In genomic region chrX:17537652-17538301, GRCh38 we compare ENCODE assay signal across 24 cellular contexts.
DNase-seq lines count a peak whose midpoint lies in the region; ATAC-seq and TF ChIP-seq lines count a peak whose summit lies in the region.
"Had no signal": no experiment of that assay in that cellular context is flagged by ENCODE, and none has a peak within 500 bp of the region (broad histone marks: within the 10 kb centered on the region; RNA-seq: fewer than 3 reads in every experiment).

No MANE protein-coding gene starts in this region.

- H3F3A ChIP-seq in GM23338 (replicated peaks; ENCODE audit: low read depth) = no peaks in the 10 kb centered on the region

- no peak overlapping the region for H3K4me2 ChIP-seq in GM23338

- no peak overlapping the region for H3K4me3 Mint-ChIP-seq in GM23338
- no peak overlapping the region for H3K4me3 Mint-ChIP-seq in endothelial cell (ENCODE audit: unreplicated experiment)
- peak overlapping the region; percentile 38 for H3K4me3 Mint-ChIP-seq in neural crest cell
- H3K4me3 Mint-ChIP-seq: activated CD4-positive, alpha-beta memory T cell treated with anti-CD3 and anti-CD28 coated beads for 36 hours had no signal

- no peak for DNase-seq in GM23338 (ENCODE audit: low spot score)
- DNase-seq in MV-4-11 (lab: John Stamatoyannopoulos, UW) = peak; percentile 27
- DNase-seq in endothelial cell (ENCODE audit: low spot score) = peak; percentile 9
- DNase-seq in neural crest cell (ENCODE audit: low read depth, low spot score) = peak; percentile 36
- no peak for DNase-seq in midbrain (lab: John Stamatoyannopoulos, UW)
- no peak for DNase-seq in inferior parietal cortex (ENCODE audit: extremely low spot score)
- DNase-seq: activated CD4-positive, alpha-beta memory T cell treated with anti-CD3 and anti-CD28 coated beads for 36 hours; activated effector memory CD4-positive, alpha-beta T cell treated with anti-CD3 and anti-CD28 coated beads, Interleukin-2, amount 50 U/mL, for 16 hours; activated T-cell treated with anti-CD3 and anti-CD28 coated beads for 4 hours; C1 segment of cervical spinal cord; DND-41; NCI-H1048; NCI-H1694 treated with DMSO at 0.1 percent for 48 hours; NCI-H2171 treated with DMSO at 0.1 percent for 48 hours; NCI-H82; stimulated activated CD4-positive, alpha-beta T cell treated with anti-CD3 and anti-CD28 coated beads, Interleukin-12 subunit alpha, Interleukin-12 subunit beta, amount 100 ng/mL, for 4 hours; stimulated activated CD4-positive, alpha-beta T cell treated with anti-CD3 and anti-CD28 coated beads, Interleukin-4, amount 100 ng/mL, for 24 hours; stimulated activated naive CD4-positive, alpha-beta T cell; tibial artery had no signal

- H3K4me3 ChIP-seq in GM23338 = no peak overlapping the region
- H3K4me3 ChIP-seq: right atrium auricular region, tibial artery had no signal

- TF ChIP-seq CTCF in GM23338 (conservative IDR thresholded peaks at IDR 0.05; ENCODE audit: low read depth in 2 of 2) = no peak
- no peak for TF ChIP-seq CTCF in endothelial cell (IDR thresholded peaks at IDR 0.05; ENCODE audit: unreplicated experiment)
- TF ChIP-seq CTCF in neural crest cell (conservative IDR thresholded peaks at IDR 0.05) = no peak

- peak; percentile 64 for ATAC-seq in GM23338
- no peak for ATAC-seq in GM18861 (IDR thresholded peaks at IDR 0.05; ENCODE audit: unreplicated experiment)
- no peak for ATAC-seq in HG02678 (IDR thresholded peaks at IDR 0.05; ENCODE audit: unreplicated experiment)
- ATAC-seq: HCT116, SK-N-SH treated with all-trans-retinoic acid at 6 μM for 48 hours had no signal

- no peaks in the 10 kb centered on the region for H4K20me1 ChIP-seq in GM23338 (replicated peaks; ENCODE audit: insufficient read depth)

- H3K4me1 ChIP-seq in GM23338 (ENCODE audit: insufficient read depth) = no peaks in the 10 kb centered on the region; the same call in 1 of the 2 replicates
- H3K4me1 ChIP-seq: right atrium auricular region had no signal

- H3K27ac Mint-ChIP-seq in GM23338 (no peak overlapping the region), endothelial cell (ENCODE audit: unreplicated experiment) (peak overlapping the region; percentile 57), neural crest cell (ENCODE audit: unreplicated experiment) (peak overlapping the region; percentile 92)

- no peaks in the 10 kb centered on the region for H3K9me2 ChIP-seq in GM23338 (ENCODE audit: insufficient read depth)

- H3K36me3 Mint-ChIP-seq in GM23338 (ENCODE audit: low read depth) (no peaks in the 10 kb centered on the region), endothelial cell (ENCODE audit: low read depth, unreplicated experiment) (no peaks in the 10 kb centered on the region), neural crest cell (ENCODE audit: low read depth) (no peaks in the 10 kb centered on the region)
- H3K36me3 Mint-ChIP-seq: activated CD4-positive, alpha-beta memory T cell treated with anti-CD3 and anti-CD28 coated beads for 36 hours had no signal

- H2AFZ ChIP-seq in GM23338 = no peak overlapping the region

- no peaks in the 10 kb centered on the region for H3K36me3 ChIP-seq in GM23338 (ENCODE audit: insufficient read depth)
- H3K36me3 ChIP-seq: right atrium auricular region, tibial artery had no signal

- H3K27me3 ChIP-seq in GM23338 (ENCODE audit: insufficient read depth) = no peaks in the 10 kb centered on the region
- H3K27me3 ChIP-seq: right atrium auricular region, tibial artery had no signal

- no peak overlapping the region for H3K27ac ChIP-seq in GM23338 (ENCODE audit: low read depth)
- H3K27ac ChIP-seq: right atrium auricular region, tibial artery had no signal

- H3K27me3 Mint-ChIP-seq in GM23338 (ENCODE audit: insufficient read depth, low read depth, poor library complexity) (peaks cover 6% of the 10 kb centered on the region), endothelial cell (ENCODE audit: unreplicated experiment) (no peaks in the 10 kb centered on the region), neural crest cell (ENCODE audit: low read depth) (no peaks in the 10 kb centered on the region)
- H3K27me3 Mint-ChIP-seq: activated CD4-positive, alpha-beta memory T cell treated with anti-CD3 and anti-CD28 coated beads for 36 hours had no signal

- H3K79me2 ChIP-seq in GM23338 (replicated peaks; ENCODE audit: insufficient read depth) = no peaks in the 10 kb centered on the region

- H3K9me3 Mint-ChIP-seq in GM23338 = no peaks in the 10 kb centered on the region
- no peaks in the 10 kb centered on the region for H3K9me3 Mint-ChIP-seq in endothelial cell (ENCODE audit: unreplicated experiment)
- peaks cover 2% of the 10 kb centered on the region for H3K9me3 Mint-ChIP-seq in neural crest cell
- H3K9me3 Mint-ChIP-seq: activated CD4-positive, alpha-beta memory T cell treated with anti-CD3 and anti-CD28 coated beads for 36 hours had no signal

- H3K4me1 Mint-ChIP-seq in GM23338 = peaks cover 9% of the 10 kb centered on the region
- H3K4me1 Mint-ChIP-seq in endothelial cell (ENCODE audit: unreplicated experiment) = peaks cover 23% of the 10 kb centered on the region
- peaks cover 26% of the 10 kb centered on the region for H3K4me1 Mint-ChIP-seq in neural crest cell

TF ChIP-seq in GM23338, 12 proteins besides CTCF, POLR2A, EP300 and RAD21:
- TF ChIP-seq JUNB (IDR thresholded peaks at IDR 0.05; ENCODE audit: unreplicated experiment) = no peak
- no peak for TF ChIP-seq ZNF462 (CRISPR knock-in tag; IDR thresholded peaks at IDR 0.05)
- no peak for TF ChIP-seq CREB1 (CRISPR knock-in tag; IDR thresholded peaks at IDR 0.05; ENCODE audit: low read depth)
- no peak for TF ChIP-seq POLR2AphosphoS5 (IDR thresholded peaks at IDR 0.05; ENCODE audit: low read depth)
- TF ChIP-seq STAT1 (IDR thresholded peaks at IDR 0.05; ENCODE audit: unreplicated experiment) = no peak
- TF ChIP-seq ETS1 (IDR thresholded peaks at IDR 0.05) = no peak
TF ChIP-seq in GM23338: peak in this region for 0.

Comparison
In these comparisons a context has a peak if more than half of its experiments do, and no peak if none do; other contexts are left out.
1. DNase-seq: peak in MV-4-11 (single experiment), endothelial cell (single experiment) and neural crest cell (single experiment); none in GM23338 (single experiment), midbrain (single experiment) and inferior parietal cortex (single experiment).